1 cellular context compared by ENCODE assay signal in genomic region chr5:43007911-43008368, GRCh38.
TF ChIP-seq lines count a peak whose summit lies in the region.

No MANE protein-coding gene starts in this region.

TF ChIP-seq in K562, 482 proteins besides CTCF, POLR2A, EP300 and RAD21 (continued from another document and continues in another):
- no peak for TF ChIP-seq ATF4 (CRISPR knock-in tag; IDR thresholded peaks at IDR 0.05)
- peak; percentile 83 for TF ChIP-seq ZNF175 (CRISPR knock-in tag; IDR thresholded peaks at IDR 0.05; ENCODE audit: low read depth)
- TF ChIP-seq RBM17 (IDR thresholded peaks at IDR 0.05; ENCODE audit: borderline replicate concordance, low read depth, low read length), result no peak
- no peak for TF ChIP-seq ETV5 (CRISPR knock-in tag; IDR thresholded peaks at IDR 0.05; ENCODE audit: low read depth)
- TF ChIP-seq PTRF (tag; IDR thresholded peaks at IDR 0.05), result no peak
- TF ChIP-seq RBM22 (IDR thresholded peaks at IDR 0.05; ENCODE audit: low read depth, low read length, poor library complexity, severe bottlenecking), result no peak
- TF ChIP-seq TOE1 (IDR thresholded peaks at IDR 0.05; ENCODE audit: borderline replicate concordance), result no peak
- no peak for TF ChIP-seq TOE1 (CRISPR knock-in tag; IDR thresholded peaks at IDR 0.05; ENCODE audit: borderline replicate concordance, low read depth)
- TF ChIP-seq ZNF280B (CRISPR knock-in tag; IDR thresholded peaks at IDR 0.05), result no peak
- no peak for TF ChIP-seq ZNF507 (tag; conservative IDR thresholded peaks at IDR 0.05)
- TF ChIP-seq TFE3 (CRISPR knock-in tag; IDR thresholded peaks at IDR 0.05), result no peak
- TF ChIP-seq CBFA2T2 (conservative IDR thresholded peaks at IDR 0.05), result no peak
- no peak for TF ChIP-seq SRSF9 (IDR thresholded peaks at IDR 0.05; ENCODE audit: borderline replicate concordance, low read depth, low read length)
- no peak for TF ChIP-seq FOXJ3 (CRISPR knock-in tag; IDR thresholded peaks at IDR 0.05)
- TF ChIP-seq PPARD (CRISPR knock-in tag; IDR thresholded peaks at IDR 0.05), result no peak
- no peak for TF ChIP-seq TBL1XR1 (IDR thresholded peaks at IDR 0.05; ENCODE audit: low read length in 2 of 2)
- no peak for TF ChIP-seq KDM1A (IDR thresholded peaks at IDR 0.05)
- TF ChIP-seq MLX (CRISPR knock-in tag; conservative IDR thresholded peaks at IDR 0.05), result no peak
- no peak for TF ChIP-seq NEUROD1 (IDR thresholded peaks at IDR 0.05; ENCODE audit: borderline replicate concordance, low read depth, low read length, partially characterized antibody)
- no peak for TF ChIP-seq CBFB (CRISPR knock-in tag; IDR thresholded peaks at IDR 0.05)
- TF ChIP-seq MCM2 (IDR thresholded peaks at IDR 0.05; ENCODE audit: low read depth), result no peak
- no peak for TF ChIP-seq CGGBP1 (CRISPR knock-in tag; IDR thresholded peaks at IDR 0.05)
- TF ChIP-seq ZNF511 (CRISPR knock-in tag; IDR thresholded peaks at IDR 0.05), result no peak
- TF ChIP-seq PCBP1 (IDR thresholded peaks at IDR 0.05; ENCODE audit: low read depth, low read length, poor library complexity, severe bottlenecking), result no peak
- TF ChIP-seq ZNF274 (IDR thresholded peaks at IDR 0.05; ENCODE audit: borderline replicate concordance, low read depth, low read length), result no peak
- no peak for TF ChIP-seq SMARCA4 (IDR thresholded peaks at IDR 0.05)
- no peak; a peak in 1 of 4 replicates for TF ChIP-seq KDM4B (IDR thresholded peaks at IDR 0.05; ENCODE audit: borderline replicate concordance in 2 of 2, low read depth in 1 of 2)
- no peak; the same call in 1 of the 2 replicates for TF ChIP-seq SP1 (CRISPR knock-in tag; IDR thresholded peaks at IDR 0.05)
- TF ChIP-seq GTF2E2 (tag; IDR thresholded peaks at IDR 0.05), result no peak; the same call in 1 of the 2 replicates
- no peak for TF ChIP-seq ZC3H11A (IDR thresholded peaks at IDR 0.05; ENCODE audit: low read depth, low read length)
- no peak for TF ChIP-seq TCF15 (CRISPR knock-in tag; IDR thresholded peaks at IDR 0.05)
- no peak for TF ChIP-seq ZNF644 (tag; IDR thresholded peaks at IDR 0.05; ENCODE audit: low read depth)
- TF ChIP-seq ZNF785 (CRISPR knock-in tag; IDR thresholded peaks at IDR 0.05), result no peak
- TF ChIP-seq C11orf30 (IDR thresholded peaks at IDR 0.05; ENCODE audit: low read depth), result no peak
- no peak for TF ChIP-seq ZNF143 (CRISPR knock-in tag; IDR thresholded peaks at IDR 0.05)
- TF ChIP-seq TAF1 (IDR thresholded peaks at IDR 0.05; ENCODE audit: control insufficient read depth, extremely low read depth, insufficient read depth, low read length, severe bottlenecking), result peak; percentile 50
- peak; percentile 21 for TF ChIP-seq SAP30 (IDR thresholded peaks at IDR 0.05; ENCODE audit: borderline replicate concordance, insufficient read depth, low read depth, low read length, poor library complexity, severe bottlenecking)
- TF ChIP-seq ZNF217 (CRISPR knock-in tag; IDR thresholded peaks at IDR 0.05), result no peak
- TF ChIP-seq GATAD2A (IDR thresholded peaks at IDR 0.05), result no peak
- no peak; a peak in 1 of 4 replicates for TF ChIP-seq BCLAF1 (IDR thresholded peaks at IDR 0.05; ENCODE audit: borderline replicate concordance in 1 of 2, control insufficient read depth in 1 of 2, low read depth in 2 of 2, low read length in 1 of 2)
- no peak; the same call in 1 of the 2 replicates for TF ChIP-seq KLF16 (IDR thresholded peaks at IDR 0.05)
- no peak for TF ChIP-seq RFX5 (IDR thresholded peaks at IDR 0.05; ENCODE audit: low read depth, low read length)
- TF ChIP-seq SIN3B (IDR thresholded peaks at IDR 0.05; ENCODE audit: low read depth), result no peak
- TF ChIP-seq NFE2 (IDR thresholded peaks at IDR 0.05; ENCODE audit: low read depth), result no peak
- TF ChIP-seq POLR2B (IDR thresholded peaks at IDR 0.05; ENCODE audit: low read depth, partially characterized antibody), result no peak
- no peak for TF ChIP-seq BDP1 (IDR thresholded peaks at IDR 0.05; ENCODE audit: insufficient read depth, insufficient read length)
- no peak for TF ChIP-seq ZFP36 (IDR thresholded peaks at IDR 0.05; ENCODE audit: low read depth, low read length, partially characterized antibody)
- no peak for TF ChIP-seq MTA2 (IDR thresholded peaks at IDR 0.05; ENCODE audit: low read depth)
- no peak for TF ChIP-seq CREBBP (IDR thresholded peaks at IDR 0.05; ENCODE audit: low read depth, low read length)
- no peak for TF ChIP-seq ZBTB33 (CRISPR knock-in tag; IDR thresholded peaks at IDR 0.05)
- TF ChIP-seq DNMT1 (IDR thresholded peaks at IDR 0.05), result no peak
- TF ChIP-seq THRAP3 (IDR thresholded peaks at IDR 0.05; ENCODE audit: borderline replicate concordance), result no peak
- no peak for TF ChIP-seq TFAP4 (CRISPR knock-in tag; IDR thresholded peaks at IDR 0.05; ENCODE audit: borderline replicate concordance)
- no peak for TF ChIP-seq E2F8 (IDR thresholded peaks at IDR 0.05; ENCODE audit: low read depth, partially characterized antibody)
- no peak for TF ChIP-seq ZNF140 (CRISPR knock-in tag; IDR thresholded peaks at IDR 0.05)
- TF ChIP-seq TAF7 (tag; IDR thresholded peaks at IDR 0.05), result peak; percentile 70
- no peak for TF ChIP-seq PRMT5 (CRISPR knock-in tag; IDR thresholded peaks at IDR 0.05)
- no peak for TF ChIP-seq BRCA1 (IDR thresholded peaks at IDR 0.05)
- TF ChIP-seq BRCA1 (CRISPR knock-in tag; IDR thresholded peaks at IDR 0.05), result no peak
- no peak for TF ChIP-seq ELF4 (CRISPR knock-in tag; IDR thresholded peaks at IDR 0.05)
- no peak for TF ChIP-seq MXI1 (IDR thresholded peaks at IDR 0.05; ENCODE audit: low read depth, low read length)
- no peak for TF ChIP-seq SMARCB1 (IDR thresholded peaks at IDR 0.05; ENCODE audit: insufficient read length, low read depth)
- no peak for TF ChIP-seq HDGF (IDR thresholded peaks at IDR 0.05)
